20 cellular contexts compared by ENCODE assay signal in genomic region chr14:72315720-72316119, GRCh38.
"Had no signal": no experiment of that assay in that cellular context is flagged by ENCODE, and none has a peak within 500 bp of the region (broad histone marks: within the 10 kb centered on the region; RNA-seq: fewer than 3 reads in every experiment).

No MANE protein-coding gene starts in this region.

- H3K27ac Mint-ChIP-seq: activated CD4-positive, alpha-beta T cell treated with anti-CD3 and anti-CD28 coated beads, Interleukin-2, amount 10 ng/mL, durations not matched to agents 7 days and 5 days; activated CD8-positive, alpha-beta T cell treated with anti-CD3 and anti-CD28 coated beads, Interleukin-2, amount 10 ng/mL, durations not matched to agents 7 days and 5 days; activated naive CD8-positive, alpha-beta T cell treated with anti-CD3 and anti-CD28 coated beads, Interleukin-2, amount 50 U/mL, for 24 hours; activated T-helper 1 cell treated with anti-CD3 and anti-CD28 coated beads, Interleukin-12 subunit alpha, Interleukin-12 subunit beta, Interleukin-2, Interleukin-4 antibody, amounts not matched to agents 30 ng/mL and 10 ng/mL and 1 ng/mL, durations not matched to agents 14 hours and 24 hours and 36 hours; naive thymus-derived CD4-positive, alpha-beta T cell; stimulated activated naive CD8-positive, alpha-beta T cell treated with anti-CD3 and anti-CD28 coated beads, Interleukin-15, Interleukin-2, amounts not matched to agents 100 ng/mL and 50 ng/mL, for 24 hours; T-helper 17 cell had no signal

- H3K27ac ChIP-seq: thyroid gland, upper lobe of right lung had no signal

- H3K27me3 Mint-ChIP-seq: brain had no signal

- H3K4me1 Mint-ChIP-seq: T-helper 17 cell had no signal

- ATAC-seq: activated CD8-positive, alpha-beta T cell treated with anti-CD3 and anti-CD28 coated beads, Interleukin-2, amount 10 ng/mL, durations not matched to agents 7 days and 5 days; activated naive CD8-positive, alpha-beta T cell treated with anti-CD3 and anti-CD28 coated beads, Interleukin-2, amount 50 U/mL, for 24 hours; naive thymus-derived CD4-positive, alpha-beta T cell; T-helper 17 cell; upper lobe of right lung had no signal

- H3K36me3 ChIP-seq: thyroid gland, upper lobe of right lung had no signal

- DNase-seq: activated CD4-positive, alpha-beta T cell treated with anti-CD3 and anti-CD28 coated beads, Interleukin-2, amount 10 ng/mL, durations not matched to agents 7 days and 5 days; activated CD8-positive, alpha-beta T cell treated with anti-CD3 and anti-CD28 coated beads, Interleukin-2, amount 10 ng/mL, durations not matched to agents 7 days and 5 days; activated gamma-delta T cell; activated naive CD4-positive, alpha-beta T cell treated with anti-CD3 and anti-CD28 coated beads, Interleukin-2, amount 50 U/mL, for 16 hours; activated naive CD8-positive, alpha-beta T cell treated with anti-CD3 and anti-CD28 coated beads, Interleukin-2, amount 50 U/mL, for 24 hours; effector CD4-positive, alpha-beta T cell; erythroblast; foreskin melanocyte; kidney; naive thymus-derived CD4-positive, alpha-beta T cell; retina; stimulated activated CD4-positive, alpha-beta T cell treated with anti-CD3 and anti-CD28 coated beads, Interleukin-4, amount 100 ng/mL, for 24 hours; substantia nigra; T-helper 17 cell; thyroid gland; upper lobe of right lung had no signal

- H3K9me3 ChIP-seq: thyroid gland, upper lobe of right lung had no signal

- H3K4me3 ChIP-seq: lung, thyroid gland, upper lobe of right lung had no signal

- H3K36me3 Mint-ChIP-seq: brain had no signal

- H3K9me3 Mint-ChIP-seq: activated naive CD8-positive, alpha-beta T cell treated with anti-CD3 and anti-CD28 coated beads, Interleukin-2, amount 50 U/mL, for 24 hours; stimulated activated naive CD8-positive, alpha-beta T cell treated with anti-CD3 and anti-CD28 coated beads, Interleukin-15, Interleukin-2, amounts not matched to agents 100 ng/mL and 50 ng/mL, for 24 hours had no signal

- H3K27me3 ChIP-seq: thyroid gland, upper lobe of right lung had no signal

- H3K4me3 Mint-ChIP-seq: activated CD4-positive, alpha-beta T cell treated with anti-CD3 and anti-CD28 coated beads, Interleukin-2, amount 10 ng/mL, durations not matched to agents 7 days and 5 days; activated CD8-positive, alpha-beta T cell treated with anti-CD3 and anti-CD28 coated beads, Interleukin-2, amount 10 ng/mL, durations not matched to agents 7 days and 5 days; activated naive CD8-positive, alpha-beta T cell treated with anti-CD3 and anti-CD28 coated beads, Interleukin-2, amount 50 U/mL, for 24 hours; activated T-helper 1 cell treated with anti-CD3 and anti-CD28 coated beads, Interleukin-12 subunit alpha, Interleukin-12 subunit beta, Interleukin-2, Interleukin-4 antibody, amounts not matched to agents 30 ng/mL and 10 ng/mL and 1 ng/mL, durations not matched to agents 14 hours and 24 hours and 36 hours; brain; naive thymus-derived CD4-positive, alpha-beta T cell; stimulated activated naive CD8-positive, alpha-beta T cell treated with anti-CD3 and anti-CD28 coated beads, Interleukin-15, Interleukin-2, amounts not matched to agents 100 ng/mL and 50 ng/mL, for 24 hours; T-helper 17 cell had no signal

- H3K4me1 ChIP-seq: thyroid gland, upper lobe of right lung had no signal
